2 cellular contexts compared by ENCODE assay signal in genomic region chr5:64398735-64399134, GRCh38.
DNase-seq lines count a peak whose midpoint lies in the region; ATAC-seq, FAIRE-seq and TF ChIP-seq lines count a peak whose summit lies in the region.
"Not testable (repeated sequence)": the region's sequence is repeated elsewhere in the genome, so short reads cannot be mapped to it uniquely, and the experiment has no call there.

No MANE protein-coding gene starts in this region.

- not testable (repeated sequence) for H3K9me3 ChIP-seq in HEK293 (ENCODE audit: control insufficient read depth, insufficient read depth, low read depth, low read length)
- H3K9me3 ChIP-seq in HepG2 (ENCODE audit: low read length) = peaks cover 25% of the 10 kb centered on the region

- not testable (repeated sequence) for BruUV-seq in HepG2 (replicated peaks; lab: Mats Ljungman, UMichigan)

- DNase-seq in HepG2 (ENCODE audit: low spot score) = not testable (repeated sequence)

- not testable (repeated sequence) for H3K36me3 ChIP-seq in HEK293 (ENCODE audit: control insufficient read depth in 2 of 2, insufficient read depth in 1 of 2, low read length in 2 of 2); HepG2 (replicated peaks in 1 of 2; ENCODE audit: control insufficient read depth in 1 of 2, insufficient read depth in 2 of 2, low read length in 2 of 2)

- not testable (repeated sequence) for H4K20me1 ChIP-seq in HepG2 (ENCODE audit: insufficient read depth, low read length)

- in situ Hi-C loops in HepG2 (cut with HindIII; ENCODE audit: extremely low pct_ligation_motif_present, low pct_unique_long_range_greater_than_20kb) = not testable (repeated sequence)

- intact Hi-C loops in HepG2 (cut with micrococcal nuclease; ENCODE audit: unreplicated experiment) = not testable (repeated sequence)

- H3K27ac ChIP-seq in HEK293 (ENCODE audit: extremely low read depth, low read depth, low read length); HepG2 (ENCODE audit: extremely low read length, insufficient read depth, low read length): not testable (repeated sequence)

- H2AFZ ChIP-seq in HepG2 (ENCODE audit: low read length) = not testable (repeated sequence)

- WGBS in HepG2 (ENCODE audit: low lambda C conversion rate) = 15% methylated on average over 5 of the region's 5 CpGs

- H3K4me3 ChIP-seq in HEK293 (ENCODE audit: low read depth, low read length); HepG2 (replicated peaks in 1 of 3; ENCODE audit: insufficient read depth in 1 of 3, low read depth in 2 of 3, low read length in 3 of 3): not testable (repeated sequence)

- FAIRE-seq in HepG2 (lab: Jason Lieb, UNC) = not testable (repeated sequence)

- POLR2A ChIA-PET in HEK293 (lab: Yijun Ruan, JAX); HepG2 (lab: Yijun Ruan, JAX): not testable (repeated sequence)

- not testable (repeated sequence) for H3K79me2 ChIP-seq in HepG2 (ENCODE audit: insufficient read depth, low read length)

- not testable (repeated sequence) for ATAC-seq in HepG2

- CTCF ChIA-PET in HEK293 (lab: Yijun Ruan, JAX); HepG2 (lab: Yijun Ruan, JAX; ENCODE audit: low intra/inter-chr PET ratio, low total read pairs): not testable (repeated sequence)

- not testable (repeated sequence) for H3K4me1 ChIP-seq in HEK293 (ENCODE audit: control insufficient read depth, insufficient read depth, low read length); HepG2 (ENCODE audit: insufficient read depth, low read length)

- TF ChIP-seq CTCF in HEK293 (tag by site-specific recombination; IDR thresholded peaks at IDR 0.05); HepG2 (CRISPR knock-in tag; IDR thresholded peaks at IDR 0.05): not testable (repeated sequence)

- not testable (repeated sequence) for H3K4me2 ChIP-seq in HepG2 (ENCODE audit: low read depth, low read length)

- not testable (repeated sequence) for H3K9ac ChIP-seq in HepG2 (ENCODE audit: insufficient read depth, low read depth, low read length)

- H3K27me3 ChIP-seq in HepG2 (ENCODE audit: control insufficient read depth in 1 of 2, insufficient read depth in 2 of 2, low read length in 2 of 2) = not testable (repeated sequence)

- not testable (repeated sequence) for TF ChIP-seq POLR2A in HepG2 (IDR thresholded peaks at IDR 0.05; ENCODE audit: insufficient read depth in 1 of 2, low read depth in 2 of 2, low read length in 2 of 2)

- TF ChIP-seq RAD21 in HepG2 (CRISPR knock-in tag; IDR thresholded peaks at IDR 0.05) = not testable (repeated sequence)

- TF ChIP-seq EP300 in HepG2 (IDR thresholded peaks at IDR 0.05; ENCODE audit: low read depth in 2 of 2, low read length in 2 of 2); HepG2 (CRISPR knock-in tag; IDR thresholded peaks at IDR 0.05; ENCODE audit: borderline replicate concordance): not testable (repeated sequence)

TF ChIP-seq in HEK293, 187 proteins besides CTCF, POLR2A, EP300 and RAD21:
- TF ChIP-seq ZNF146 (tag by site-specific recombination; IDR thresholded peaks at IDR 0.05) = 0 out of 2 replicates have a peak, but pooled peaks have one; percentile 41

TF ChIP-seq in HepG2, 621 proteins besides CTCF, POLR2A, EP300 and RAD21:
- TF ChIP-seq MNT (IDR thresholded peaks at IDR 0.05) = peak; percentile 96
TF ChIP-seq in HepG2: peak in this region for 1; not testable (repeated sequence) for 620.
